In the genomic region with DNA sequence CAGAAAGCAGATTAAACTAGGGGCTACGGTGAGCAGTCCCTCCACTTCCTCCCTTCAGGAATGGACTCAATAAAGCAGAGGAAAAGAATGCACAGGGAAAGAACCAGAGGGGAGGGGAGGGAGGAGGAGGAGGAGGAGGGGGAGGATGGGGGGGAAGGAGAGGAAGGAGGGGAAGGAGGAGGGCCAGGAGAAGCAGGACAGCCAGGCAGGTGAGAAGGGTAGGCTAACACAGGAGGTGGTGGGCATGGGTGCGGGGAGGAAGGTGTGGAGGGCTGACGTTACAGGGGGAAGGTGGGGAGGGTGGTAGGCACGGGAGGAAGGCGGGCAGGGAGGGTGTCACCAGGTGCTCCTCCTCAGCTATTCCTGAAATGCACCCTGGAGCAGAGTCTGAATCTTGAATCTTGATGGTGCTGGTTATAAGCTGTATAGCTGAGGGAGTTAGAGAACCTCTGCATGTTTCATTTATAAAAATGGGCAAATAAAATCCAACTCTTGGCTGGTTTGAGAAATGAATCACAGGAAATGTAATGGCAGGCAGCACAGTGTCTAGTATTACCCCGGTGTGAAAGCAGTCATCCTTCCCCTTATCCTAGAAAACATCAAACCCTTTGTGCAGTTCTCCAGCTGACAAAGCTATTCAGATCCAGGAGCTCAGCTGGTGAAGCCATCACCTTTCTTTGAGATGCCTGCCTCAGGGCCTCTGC, we compare ENCODE assay signal across 11 cellular contexts. TPM values are rescaled to one million over a fixed set of nuclear protein-coding genes. Genes with fewer than 3 reads are reported as not detected.
A peak's percentile ranks its signal among the peaks of the same experiment; 100 is the strongest.
DNase-seq lines count a peak whose midpoint lies in the region; ATAC-seq and TF ChIP-seq lines count a peak whose summit lies in the region.
"Had no signal": no experiment of that assay in that cellular context is flagged by ENCODE, and none has a peak within 500 bp of the region (broad histone marks: within the 10 kb centered on the region; RNA-seq: fewer than 3 reads in every experiment).

No MANE protein-coding gene starts in this region.

- peaks cover 35% of the 10 kb centered on the region for H3K4me1 Mint-ChIP-seq in activated CD4-positive, alpha-beta memory T cell treated with anti-CD3 and anti-CD28 coated beads for 36 hours (ENCODE audit: low read depth)
- peaks cover 41% of the 10 kb centered on the region for H3K4me1 Mint-ChIP-seq in CD4-positive, alpha-beta T cell (ENCODE audit: low read depth)

- no peaks in the 10 kb centered on the region for H3K27me3 ChIP-seq in CD4-positive, alpha-beta T cell (ENCODE audit: control insufficient read depth, insufficient read depth, low read length)
- H3K27me3 ChIP-seq in esophagus squamous epithelium, result no peaks in the 10 kb centered on the region
- H3K27me3 ChIP-seq: suprapubic skin had no signal

- peaks cover 3 to 30% (median 10%) of the 10 kb centered on the region in 3 donors for H3K4me1 ChIP-seq in esophagus squamous epithelium

- DNase-seq in AG10803 (ENCODE audit: low read depth) (peak; percentile 45), HCEC 1CT (peak; percentile 41), fibroblast of pulmonary artery (ENCODE audit: low read depth) (peak; percentile 53), NCI-H187 treated with DMSO at 0.1 percent for 48 hours (lab: John Stamatoyannopoulos, UW) (no peak), esophagus squamous epithelium (lab: John Stamatoyannopoulos, UW) (no peak)
- DNase-seq in activated CD4-positive, alpha-beta memory T cell treated with anti-CD3 and anti-CD28 coated beads for 36 hours, result no peak
- DNase-seq in CD4-positive, alpha-beta T cell, result no peak
- DNase-seq: NCI-H1930, retina had no signal

- peak overlapping the region; percentile 5 for H3K27ac Mint-ChIP-seq in activated CD4-positive, alpha-beta memory T cell treated with anti-CD3 and anti-CD28 coated beads for 36 hours
- no peak overlapping the region for H3K27ac Mint-ChIP-seq in CD4-positive, alpha-beta T cell

- intact Hi-C loops in activated CD4-positive, alpha-beta memory T cell treated with anti-CD3 and anti-CD28 coated beads for 36 hours (cut with micrococcal nuclease), result no loop called here
- intact Hi-C loops in CD4-positive, alpha-beta T cell (cut with DNase I, micrococcal nuclease), result no loop called here
- intact Hi-C loops in esophagus squamous epithelium (cut with DNase I), result no loop called here

- POLR2A ChIA-PET in activated CD4-positive, alpha-beta memory T cell treated with anti-CD3 and anti-CD28 coated beads for 36 hours (lab: Charles Lee), result interaction anchor here (0.6 kb wide), 1 partner anchor 282 kb away, joined by 3 read pairs; no protein-coding TSS in a partner anchor
- POLR2A ChIA-PET in CD4-positive, alpha-beta T cell (lab: Charles Lee), result no interaction called here

- H3K27me3 Mint-ChIP-seq in activated CD4-positive, alpha-beta memory T cell treated with anti-CD3 and anti-CD28 coated beads for 36 hours, result no peaks in the 10 kb centered on the region
- no peaks in the 10 kb centered on the region for H3K27me3 Mint-ChIP-seq in CD4-positive, alpha-beta T cell

- CTCF ChIA-PET in activated CD4-positive, alpha-beta memory T cell treated with anti-CD3 and anti-CD28 coated beads for 36 hours (lab: Charles Lee), result interaction anchor here (1.7 kb wide), 1 partner anchor 37 kb away, joined by 4 read pairs; no protein-coding TSS in a partner anchor
- CTCF ChIA-PET in CD4-positive, alpha-beta T cell (lab: Charles Lee), result no interaction called here

- no peaks in the 10 kb centered on the region for H3K9me3 ChIP-seq in CD4-positive, alpha-beta T cell (ENCODE audit: control insufficient read depth, low read length)
- H3K9me3 ChIP-seq in esophagus squamous epithelium, result no peaks in the 10 kb centered on the region
- H3K9me3 ChIP-seq: suprapubic skin had no signal

- no peak for TF ChIP-seq CTCF in AG10803 (conservative IDR thresholded peaks at IDR 0.05; ENCODE audit: low read length)
- no peak for TF ChIP-seq CTCF in fibroblast of pulmonary artery (IDR thresholded peaks at IDR 0.05; ENCODE audit: low read length, missing control alignments)
- TF ChIP-seq CTCF in CD4-positive, alpha-beta T cell (IDR thresholded peaks at IDR 0.05), result no peak
- no peak for TF ChIP-seq CTCF in esophagus squamous epithelium (IDR thresholded peaks at IDR 0.05)

- H3K36me3 Mint-ChIP-seq in activated CD4-positive, alpha-beta memory T cell treated with anti-CD3 and anti-CD28 coated beads for 36 hours, result peaks cover 28% of the 10 kb centered on the region
- peaks cover 77% of the 10 kb centered on the region for H3K36me3 Mint-ChIP-seq in CD4-positive, alpha-beta T cell (ENCODE audit: low read depth)

- no peak overlapping the region for H3K4me3 Mint-ChIP-seq in activated CD4-positive, alpha-beta memory T cell treated with anti-CD3 and anti-CD28 coated beads for 36 hours
- H3K4me3 Mint-ChIP-seq in CD4-positive, alpha-beta T cell, result no peak overlapping the region

- no peak overlapping the region for H3K27ac ChIP-seq in CD4-positive, alpha-beta T cell (ENCODE audit: low read depth, low read length)
- H3K27ac ChIP-seq in esophagus squamous epithelium, result no peak overlapping the region
- H3K27ac ChIP-seq: suprapubic skin had no signal

- H3K4me3 ChIP-seq in AG10803 (ENCODE audit: low read length), result no peak overlapping the region
- H3K4me3 ChIP-seq in fibroblast of pulmonary artery (replicated peaks; ENCODE audit: low read depth, low read length), result no peak overlapping the region
- H3K4me3 ChIP-seq in esophagus squamous epithelium, result no peak overlapping the region
- H3K4me3 ChIP-seq: suprapubic skin had no signal

- WGBS in esophagus squamous epithelium, 2 donors, result 63 to 64% methylated on average over 6 of the region's 6 CpGs

- no peak for TF ChIP-seq POLR2A in esophagus squamous epithelium (IDR thresholded peaks at IDR 0.05)

- peaks cover 3 to 55% (median 13%) of the 10 kb centered on the region in 3 donors for H3K36me3 ChIP-seq in esophagus squamous epithelium

- H3K9me3 Mint-ChIP-seq in activated CD4-positive, alpha-beta memory T cell treated with anti-CD3 and anti-CD28 coated beads for 36 hours, result no peaks in the 10 kb centered on the region
- no peaks in the 10 kb centered on the region for H3K9me3 Mint-ChIP-seq in CD4-positive, alpha-beta T cell

- ATAC-seq in GM18519 (IDR thresholded peaks at IDR 0.05; ENCODE audit: low FRiP score, unreplicated experiment), result no peak
- no peak for ATAC-seq in CD4-positive, alpha-beta T cell (ENCODE audit: poor library complexity)

RNA-seq across cellular contexts. Expression of a gene that starts 3.4 kb away (rescaled TPM):
- total RNA-seq in activated CD4-positive, alpha-beta memory T cell treated with anti-CD3 and anti-CD28 coated beads for 36 hours, result 10 to 100 TPM; 20.8 to 21.8 TPM
- 10 to 100 TPM; 25.6 to 26.3 TPM for total RNA-seq in CD4-positive, alpha-beta T cell
- total RNA-seq in esophagus squamous epithelium, result 10 to 100 TPM in 3 of 4 donors, 1 to 10 TPM in 1; 7.3 to 23.7 (median 17.8) TPM

Comparison
In these comparisons a context has a peak if more than half of its experiments do, and no peak if none do; other contexts are left out.
1. DNase-seq: peak in AG10803 (single experiment), HCEC 1CT (single experiment) and fibroblast of pulmonary artery (single experiment); none in activated CD4-positive, alpha-beta memory T cell treated with anti-CD3 and anti-CD28 coated beads for 36 hours (single experiment), NCI-H187 treated with DMSO at 0.1 percent for 48 hours (single experiment), CD4-positive, alpha-beta T cell (0 of 10) and esophagus squamous epithelium (single experiment).